Comparison of ENCODE assay signal across 8 cellular contexts in genomic region chr4:30716671-30717207, GRCh38. TPM values are rescaled to one million over a fixed set of nuclear protein-coding genes. Genes with fewer than 3 reads are reported as not detected.
DNase-seq lines count a peak whose midpoint lies in the region; ATAC-seq and TF ChIP-seq lines count a peak whose summit lies in the region.
"Had no signal": no experiment of that assay in that cellular context is flagged by ENCODE, and none has a peak within 500 bp of the region (broad histone marks: within the 10 kb centered on the region; RNA-seq: fewer than 3 reads in every experiment).

No MANE protein-coding gene starts in this region.

- no peak for TF ChIP-seq CTCF in GM12865 (IDR thresholded peaks at IDR 0.05; ENCODE audit: insufficient read depth, low read depth, low read length, missing control alignments)

- DNase-seq in GM12865 (ENCODE audit: low read depth): peak; percentile 31
- DNase-seq in Jurkat, Clone E6-1 (ENCODE audit: low read depth, low spot score): peak; percentile 5
- no peak for DNase-seq in activated T-helper 1 cell treated with anti-CD3 and anti-CD28 coated beads, Interleukin-12 subunit alpha, Interleukin-12 subunit beta, Interleukin-2, Interleukin-4 antibody, amounts not matched to agents 30 ng/mL and 10 ng/mL and 1 ng/mL, durations not matched to agents 14 hours and 24 hours and 36 hours (ENCODE audit: low spot score)
- no peak for DNase-seq in stimulated activated naive CD8-positive, alpha-beta T cell treated with anti-CD3 and anti-CD28 coated beads, Interleukin-15, amount 100 ng/mL, for 72 hours
- no peak for DNase-seq in NCI-H2081 treated with DMSO at 0.1 percent for 48 hours (lab: John Stamatoyannopoulos, UW)

- H3K27me3 Mint-ChIP-seq in activated T-helper 1 cell treated with anti-CD3 and anti-CD28 coated beads, Interleukin-12 subunit alpha, Interleukin-12 subunit beta, Interleukin-2, Interleukin-4 antibody, amounts not matched to agents 30 ng/mL and 10 ng/mL and 1 ng/mL, durations not matched to agents 14 hours and 24 hours and 36 hours (ENCODE audit: insufficient read depth): peaks cover 33% of the 10 kb centered on the region
- peaks cover 48% of the 10 kb centered on the region for H3K27me3 Mint-ChIP-seq in stimulated activated naive CD8-positive, alpha-beta T cell treated with anti-CD3 and anti-CD28 coated beads, Interleukin-15, amount 100 ng/mL, for 72 hours

- H3K36me3 Mint-ChIP-seq in activated T-helper 1 cell treated with anti-CD3 and anti-CD28 coated beads, Interleukin-12 subunit alpha, Interleukin-12 subunit beta, Interleukin-2, Interleukin-4 antibody, amounts not matched to agents 30 ng/mL and 10 ng/mL and 1 ng/mL, durations not matched to agents 14 hours and 24 hours and 36 hours (ENCODE audit: low read depth): peaks cover 1% of the 10 kb centered on the region

- H3K9me3 Mint-ChIP-seq in activated T-helper 1 cell treated with anti-CD3 and anti-CD28 coated beads, Interleukin-12 subunit alpha, Interleukin-12 subunit beta, Interleukin-2, Interleukin-4 antibody, amounts not matched to agents 30 ng/mL and 10 ng/mL and 1 ng/mL, durations not matched to agents 14 hours and 24 hours and 36 hours: peaks cover 5% of the 10 kb centered on the region
- peaks cover 0 to 2% of the 10 kb centered on the region in 2 donors for H3K9me3 Mint-ChIP-seq in stimulated activated naive CD8-positive, alpha-beta T cell treated with anti-CD3 and anti-CD28 coated beads, Interleukin-15, amount 100 ng/mL, for 72 hours

- H3K4me3 ChIP-seq in GM12865 (ENCODE audit: low read depth, low read length) (peak overlapping the region; percentile 50), iPS-11a (ENCODE audit: low read depth, low read length) (peak overlapping the region; percentile 79)
- peak overlapping the region; percentile 42 for H3K4me3 ChIP-seq in Jurkat, Clone E6-1 (ENCODE audit: low read length)

- peak overlapping the region; percentile 48 for H3K27ac Mint-ChIP-seq in activated T-helper 1 cell treated with anti-CD3 and anti-CD28 coated beads, Interleukin-12 subunit alpha, Interleukin-12 subunit beta, Interleukin-2, Interleukin-4 antibody, amounts not matched to agents 30 ng/mL and 10 ng/mL and 1 ng/mL, durations not matched to agents 14 hours and 24 hours and 36 hours
- H3K27ac Mint-ChIP-seq in stimulated activated naive CD8-positive, alpha-beta T cell treated with anti-CD3 and anti-CD28 coated beads, Interleukin-15, amount 100 ng/mL, for 72 hours: no peak overlapping the region

- peak overlapping the region; percentile 76 for H3K4me3 Mint-ChIP-seq in activated T-helper 1 cell treated with anti-CD3 and anti-CD28 coated beads, Interleukin-12 subunit alpha, Interleukin-12 subunit beta, Interleukin-2, Interleukin-4 antibody, amounts not matched to agents 30 ng/mL and 10 ng/mL and 1 ng/mL, durations not matched to agents 14 hours and 24 hours and 36 hours
- H3K4me3 Mint-ChIP-seq in stimulated activated naive CD8-positive, alpha-beta T cell treated with anti-CD3 and anti-CD28 coated beads, Interleukin-15, amount 100 ng/mL, for 72 hours: peak overlapping the region; percentile 79 to 85

- ATAC-seq in stimulated activated naive CD8-positive, alpha-beta T cell treated with anti-CD3 and anti-CD28 coated beads, Interleukin-15, amount 100 ng/mL, for 72 hours: peak; percentile 16
- ATAC-seq in GM18870 (IDR thresholded peaks at IDR 0.05; ENCODE audit: unreplicated experiment): no peak

- peaks cover 20% of the 10 kb centered on the region for H3K4me1 Mint-ChIP-seq in activated T-helper 1 cell treated with anti-CD3 and anti-CD28 coated beads, Interleukin-12 subunit alpha, Interleukin-12 subunit beta, Interleukin-2, Interleukin-4 antibody, amounts not matched to agents 30 ng/mL and 10 ng/mL and 1 ng/mL, durations not matched to agents 14 hours and 24 hours and 36 hours (ENCODE audit: low read depth)
- H3K4me1 Mint-ChIP-seq in stimulated activated naive CD8-positive, alpha-beta T cell treated with anti-CD3 and anti-CD28 coated beads, Interleukin-15, amount 100 ng/mL, for 72 hours: peaks cover 53% of the 10 kb centered on the region

- intact Hi-C loops in activated T-helper 1 cell treated with anti-CD3 and anti-CD28 coated beads, Interleukin-12 subunit alpha, Interleukin-12 subunit beta, Interleukin-2, Interleukin-4 antibody, amounts not matched to agents 30 ng/mL and 10 ng/mL and 1 ng/mL, durations not matched to agents 14 hours and 24 hours and 36 hours (cut with micrococcal nuclease): no loop called here

RNA-seq across cellular contexts. Expression of gene PCDH7, which starts 3.4 kb away (rescaled TPM):
- not detected for polyA plus RNA-seq in Jurkat, Clone E6-1 (2012; ENCODE audit: insufficient read depth, insufficient read length)
- total RNA-seq in activated T-helper 1 cell treated with anti-CD3 and anti-CD28 coated beads, Interleukin-12 subunit alpha, Interleukin-12 subunit beta, Interleukin-2, Interleukin-4 antibody, amounts not matched to agents 30 ng/mL and 10 ng/mL and 1 ng/mL, durations not matched to agents 14 hours and 24 hours and 36 hours: not detected in 2 replicates
- total RNA-seq: T-helper 1 cell treated with Interleukin-12 subunit alpha and Interleukin-12 subunit beta and Interleukin-4 antibody, amounts not matched to agents 30 ng/mL and 1 ng/mL, for 36 hours had no signal

Comparison
In these comparisons a context has a peak if more than half of its experiments do, and no peak if none do; other contexts are left out.
1. DNase-seq: peak in GM12865 (single experiment) and Jurkat, Clone E6-1 (single experiment); none in activated T-helper 1 cell treated with anti-CD3 and anti-CD28 coated beads, Interleukin-12 subunit alpha, Interleukin-12 subunit beta, Interleukin-2, Interleukin-4 antibody, amounts not matched to agents 30 ng/mL and 10 ng/mL and 1 ng/mL, durations not matched to agents 14 hours and 24 hours and 36 hours (single experiment), stimulated activated naive CD8-positive, alpha-beta T cell treated with anti-CD3 and anti-CD28 coated beads, Interleukin-15, amount 100 ng/mL, for 72 hours (0 of 2) and NCI-H2081 treated with DMSO at 0.1 percent for 48 hours (single experiment).
2. Peak in every context shown above with its lines, with median percentiles within 50 percentile points of each other: H3K4me3 ChIP-seq.